18 cellular contexts compared by ENCODE assay signal in genomic region chr4:189773909-189774308, GRCh38.
DNase-seq lines count a peak whose midpoint lies in the region; ATAC-seq, FAIRE-seq and TF ChIP-seq lines count a peak whose summit lies in the region.
"Had no signal": no experiment of that assay in that cellular context is flagged by ENCODE, and none has a peak within 500 bp of the region (broad histone marks: within the 10 kb centered on the region; RNA-seq: fewer than 3 reads in every experiment).

No MANE protein-coding gene starts in this region.

- H3K4me2 ChIP-seq in GM12878 (ENCODE audit: control insufficient read depth, insufficient read depth), result no peak overlapping the region
- H3K4me2 ChIP-seq in neural progenitor cell, result no peak overlapping the region

- WGBS in GM12878 (ENCODE audit: insufficient coverage, insufficient replicate concordance, low lambda C conversion rate, missing lambda C conversion rate), result 21% methylated on average over 6 of the region's 6 CpGs

- TF ChIP-seq CTCF in GM12878 (IDR thresholded peaks at IDR 0.05 in 2 of 3, conservative IDR thresholded peaks at IDR 0.05 in 1 of 3; ENCODE audit: control insufficient read depth in 2 of 3, extremely low read depth in 1 of 3, insufficient read depth in 1 of 3, low read depth in 3 of 3, low read length in 3 of 3) (no peak), neural progenitor cell (IDR thresholded peaks at IDR 0.05) (no peak)

- TF ChIP-seq EP300 in GM12878 (IDR thresholded peaks at IDR 0.05; ENCODE audit: borderline replicate concordance in 1 of 2, control insufficient read depth in 1 of 2, low read depth in 2 of 2, low read length in 2 of 2), result no peak

- no peak overlapping the region for H3K27ac Mint-ChIP-seq in neural progenitor cell

- CTCF ChIA-PET in GM12878 (lab: Yijun Ruan, JAX), result interaction anchor here (0.9 kb wide), 1 partner anchor 19 kb away, joined by 3 read pairs; no protein-coding TSS in a partner anchor

- H3K9me3 Mint-ChIP-seq in neural progenitor cell, result peaks cover 8% of the 10 kb centered on the region
- H3K9me3 Mint-ChIP-seq: stimulated activated naive CD8-positive, alpha-beta T cell treated with anti-CD3 and anti-CD28 coated beads, Interleukin-15, amount 100 ng/mL, for 72 hours had no signal

- TF ChIP-seq POLR2A in GM12878 (IDR thresholded peaks at IDR 0.05; ENCODE audit: low read depth, low read length), result no peak

- H4K20me1 ChIP-seq in GM12878 (ENCODE audit: control insufficient read depth, insufficient read depth) (no peaks in the 10 kb centered on the region), neural progenitor cell (ENCODE audit: low read depth) (no peaks in the 10 kb centered on the region)

- H3K79me2 ChIP-seq in GM12878 (ENCODE audit: control insufficient read depth, insufficient read depth, low read length) (no peaks in the 10 kb centered on the region), neural progenitor cell (ENCODE audit: low read depth) (no peaks in the 10 kb centered on the region)

- no peaks in the 10 kb centered on the region for H3K36me3 ChIP-seq in GM12878 (ENCODE audit: control insufficient read depth in 2 of 2, insufficient read depth in 2 of 2, low read length in 1 of 2)
- no peaks in the 10 kb centered on the region for H3K36me3 ChIP-seq in neural progenitor cell
- H3K36me3 ChIP-seq: HAP-1, uterus had no signal

- H3K4me1 ChIP-seq in GM12878 (ENCODE audit: control insufficient read depth, insufficient read depth, low read length) (no peaks in the 10 kb centered on the region), neural progenitor cell (peaks cover 3% of the 10 kb centered on the region)
- H3K4me1 ChIP-seq: HAP-1, uterus had no signal

- no peak overlapping the region for H3K27ac ChIP-seq in GM12878 (ENCODE audit: control insufficient read depth, insufficient read depth)
- H3K27ac ChIP-seq in neural progenitor cell, result no peak overlapping the region
- H3K27ac ChIP-seq: HL-60, uterus had no signal

- no TSS peak for BruUV-seq in GM12878 (replicated peaks; lab: Mats Ljungman, UMichigan)

- TF ChIP-seq RAD21 in GM12878 (IDR thresholded peaks at IDR 0.05; ENCODE audit: insufficient read depth, low read depth, low read length), result no peak

- H3K27me3 ChIP-seq in GM12878 (replicated peaks in 1 of 2; ENCODE audit: control insufficient read depth in 2 of 2, insufficient read depth in 2 of 2, low read length in 1 of 2), result no peaks in the 10 kb centered on the region
- no peaks in the 10 kb centered on the region for H3K27me3 ChIP-seq in neural progenitor cell
- H3K27me3 ChIP-seq: uterus had no signal

- ATAC-seq in GM12878, result no peak
- ATAC-seq in HG03039 (IDR thresholded peaks at IDR 0.05; ENCODE audit: unreplicated experiment), result no peak
- ATAC-seq: left cardiac atrium; stimulated activated naive CD8-positive, alpha-beta T cell treated with anti-CD3 and anti-CD28 coated beads, Interleukin-15, amount 100 ng/mL, for 72 hours had no signal

- no peaks in the 10 kb centered on the region for H3K9me3 ChIP-seq in GM12878 (replicated peaks; ENCODE audit: control insufficient read depth, insufficient read depth, low read length)
- H3K9me3 ChIP-seq in neural progenitor cell (ENCODE audit: low read depth), result no peaks in the 10 kb centered on the region
- H3K9me3 ChIP-seq: HAP-1, uterus had no signal

- DNase-seq in H4 (ENCODE audit: low spot score) (peak; percentile 48), NOMO-1 treated with DMSO at 0.1 percent for 48 hours (lab: John Stamatoyannopoulos, UW; ENCODE audit: unreplicated experiment) (peak; percentile 69), GM12878 (ENCODE audit: low read depth, low spot score) (no peak), neural progenitor cell (ENCODE audit: low spot score) (peak; percentile 19), COR-L47 (lab: John Stamatoyannopoulos, UW) (no peak), SK-N-DZ (ENCODE audit: low spot score) (no peak), NCI-H345 treated with DMSO at 0.1 percent for 48 hours (lab: John Stamatoyannopoulos, UW; ENCODE audit: unreplicated experiment) (no peak)
- DNase-seq: C1 segment of cervical spinal cord; cerebellar nuclear complex; DMS79; left cardiac atrium; NCI-H2081; NCI-H748 treated with DMSO at 0.1 percent for 48 hours; stimulated activated naive CD8-positive, alpha-beta T cell treated with anti-CD3 and anti-CD28 coated beads, Interleukin-15, amount 100 ng/mL, for 72 hours; uterus had no signal

- no peaks in the 10 kb centered on the region for H3K36me3 Mint-ChIP-seq in neural progenitor cell

- H2AFZ ChIP-seq in GM12878 (ENCODE audit: control insufficient read depth, low read depth, low read length), result no peak overlapping the region
- H2AFZ ChIP-seq in neural progenitor cell (replicated peaks), result no peak overlapping the region

- no peak overlapping the region for H3K4me3 Mint-ChIP-seq in neural progenitor cell
- H3K4me3 Mint-ChIP-seq: stimulated activated naive CD8-positive, alpha-beta T cell treated with anti-CD3 and anti-CD28 coated beads, Interleukin-15, amount 100 ng/mL, for 72 hours had no signal

- FAIRE-seq in GM12878 (lab: Jason Lieb, UNC), result no peak

- POLR2A ChIA-PET in GM12878 (lab: Charles Lee), result no interaction called here

- in situ Hi-C loops in GM12878 (cut with MboI), result no loop called here

- RAD21 ChIA-PET in GM12878 (lab: Charles Lee; ENCODE audit: unreplicated experiment), result no interaction called here

- no peak overlapping the region for H3K4me3 ChIP-seq in GM12878
- no peak overlapping the region for H3K4me3 ChIP-seq in neural progenitor cell
- H3K4me3 ChIP-seq: HAP-1, uterus had no signal

- intact Hi-C loops in GM12878 (cut with micrococcal nuclease; ENCODE audit: unreplicated experiment), result no loop called here

- SMC1A ChIA-PET in GM12878 (lab: Charles Lee; ENCODE audit: uncharacterized antibody, unreplicated experiment), result interaction anchor here (1.0 kb wide), 1 partner anchor 14 kb away, joined by 3 read pairs; no protein-coding TSS in a partner anchor

- peaks cover under 1% of the 10 kb centered on the region for H3K4me1 Mint-ChIP-seq in neural progenitor cell
- H3K4me1 Mint-ChIP-seq: stimulated activated naive CD8-positive, alpha-beta T cell treated with anti-CD3 and anti-CD28 coated beads, Interleukin-15, amount 100 ng/mL, for 72 hours had no signal

- no peaks in the 10 kb centered on the region for H3K27me3 Mint-ChIP-seq in neural progenitor cell (ENCODE audit: insufficient read depth, low read depth)
- H3K27me3 Mint-ChIP-seq: stimulated activated naive CD8-positive, alpha-beta T cell treated with anti-CD3 and anti-CD28 coated beads, Interleukin-15, amount 100 ng/mL, for 72 hours had no signal

- H3K9ac ChIP-seq in GM12878 (ENCODE audit: control insufficient read depth, insufficient read depth, low read length), result no peak overlapping the region
- no peak overlapping the region for H3K9ac ChIP-seq in neural progenitor cell

- H3F3A ChIP-seq in neural progenitor cell (ENCODE audit: low read depth), result peaks cover 1% of the 10 kb centered on the region

TF ChIP-seq in GM12878, 131 proteins besides CTCF, POLR2A, EP300 and RAD21 (continues in another document):
- TF ChIP-seq SKIL (IDR thresholded peaks at IDR 0.05; ENCODE audit: low read depth, poor library complexity, severe bottlenecking) (no peak), REST (IDR thresholded peaks at IDR 0.05; ENCODE audit: low read depth, low read length) (peak; percentile 58; the same call in 1 of the 2 replicates), ASH2L (IDR thresholded peaks at IDR 0.05; ENCODE audit: borderline replicate concordance, low read depth) (no peak)

Comparison
In these comparisons a context has a peak if more than half of its experiments do, and no peak if none do; other contexts are left out.
1. DNase-seq: peak in H4 (single experiment), NOMO-1 treated with DMSO at 0.1 percent for 48 hours (single experiment) and neural progenitor cell (single experiment); none in GM12878 (single experiment), COR-L47 (single experiment), SK-N-DZ (single experiment) and NCI-H345 treated with DMSO at 0.1 percent for 48 hours (single experiment).